In genomic region chr10:995559-995926, GRCh38 we compare ENCODE assay signal across 27 cellular contexts. TPM values are rescaled to one million over a fixed set of nuclear protein-coding genes. Genes with fewer than 3 reads are reported as not detected.
DNase-seq lines count a peak whose midpoint lies in the region; ATAC-seq and TF ChIP-seq lines count a peak whose summit lies in the region.
"Had no signal": no experiment of that assay in that cellular context is flagged by ENCODE, and none has a peak within 500 bp of the region (broad histone marks: within the 10 kb centered on the region; RNA-seq: fewer than 3 reads in every experiment).

No MANE protein-coding gene starts in this region.

- no peaks in the 10 kb centered on the region for H3K9me3 Mint-ChIP-seq in IgD-negative memory B cell
- H3K9me3 Mint-ChIP-seq in central memory CD8-positive, alpha-beta T cell, result no peaks in the 10 kb centered on the region
- H3K9me3 Mint-ChIP-seq in stimulated activated memory B cell treated with anti-CD40 and anti-IgM and Interleukin-4, amounts not matched to agents 10 μg/mL and 1 μg/mL and 100 μg/mL, for 72 hours, result no peaks in the 10 kb centered on the region
- H3K9me3 Mint-ChIP-seq: activated CD4-positive, alpha-beta T cell treated with anti-CD3 and anti-CD28 coated beads, Interleukin-2, amount 10 ng/mL, durations not matched to agents 7 days and 5 days; dendritic cell treated with granulocyte-macrophage colony-stimulating factor and Interleukin-4, amounts not matched to agents 40 ng/mL and 50 ng/mL, for 4 days had no signal

- no peak for ATAC-seq in central memory CD8-positive, alpha-beta T cell (replicated peaks; ENCODE audit: extremely low read depth, poor library complexity, severe bottlenecking)
- no peak for ATAC-seq in stimulated activated memory B cell treated with anti-CD40 and anti-IgM and Interleukin-4, amounts not matched to agents 10 μg/mL and 1 μg/mL and 100 μg/mL, for 72 hours
- ATAC-seq: esophagus mucosa; naive thymus-derived CD4-positive, alpha-beta T cell; psoas muscle had no signal

- no peak overlapping the region for H3K27ac ChIP-seq in right atrium auricular region
- H3K27ac ChIP-seq: BLaER1, left ventricle myocardium inferior, psoas muscle, SJSA1, transverse colon had no signal

- peak overlapping the region in 2 of 4 donors; percentile 41 to 74 for H3K4me3 Mint-ChIP-seq in IgD-negative memory B cell
- no peak overlapping the region for H3K4me3 Mint-ChIP-seq in central memory CD8-positive, alpha-beta T cell
- no peak overlapping the region for H3K4me3 Mint-ChIP-seq in stimulated activated memory B cell treated with anti-CD40 and anti-IgM and Interleukin-4, amounts not matched to agents 10 μg/mL and 1 μg/mL and 100 μg/mL, for 72 hours
- H3K4me3 Mint-ChIP-seq: activated CD4-positive, alpha-beta T cell treated with anti-CD3 and anti-CD28 coated beads, Interleukin-2, amount 10 ng/mL, durations not matched to agents 7 days and 5 days; dendritic cell treated with granulocyte-macrophage colony-stimulating factor and Interleukin-4, amounts not matched to agents 40 ng/mL and 50 ng/mL, for 4 days had no signal

- peak; percentile 41 for DNase-seq in cardiac septum (ENCODE audit: low spot score)
- no peak for DNase-seq in right atrium auricular region (ENCODE audit: low spot score)
- DNase-seq in central memory CD8-positive, alpha-beta T cell (ENCODE audit: low spot score in 2 of 2), result no peak
- no peak for DNase-seq in glomerular visceral epithelial cell (ENCODE audit: extremely low spot score)
- no peak for DNase-seq in OCI-M1 (lab: John Stamatoyannopoulos, UW)
- DNase-seq: activated CD4-positive, alpha-beta T cell treated with anti-CD3 and anti-CD28 coated beads, Interleukin-2, amount 10 ng/mL, durations not matched to agents 7 days and 5 days; activated naive CD4-positive, alpha-beta T cell; central memory CD4-positive, alpha-beta T cell; left ventricle myocardium inferior; midbrain; naive thymus-derived CD4-positive, alpha-beta T cell; NCI-H146; NCI-H748 treated with DMSO at 0.1 percent for 48 hours; psoas muscle; stimulated activated CD4-positive, alpha-beta T cell treated with anti-CD3 and anti-CD28 coated beads, Interleukin-4, amount 100 ng/mL, for 4 hours; T1000; transverse colon had no signal

- H3K36me3 ChIP-seq in right atrium auricular region, result peaks cover 72% of the 10 kb centered on the region

- no peaks in the 10 kb centered on the region for H3K27me3 Mint-ChIP-seq in IgD-negative memory B cell
- H3K27me3 Mint-ChIP-seq in central memory CD8-positive, alpha-beta T cell, result no peaks in the 10 kb centered on the region
- no peaks in the 10 kb centered on the region for H3K27me3 Mint-ChIP-seq in stimulated activated memory B cell treated with anti-CD40 and anti-IgM and Interleukin-4, amounts not matched to agents 10 μg/mL and 1 μg/mL and 100 μg/mL, for 72 hours
- H3K27me3 Mint-ChIP-seq: activated CD4-positive, alpha-beta T cell treated with anti-CD3 and anti-CD28 coated beads, Interleukin-2, amount 10 ng/mL, durations not matched to agents 7 days and 5 days; dendritic cell treated with granulocyte-macrophage colony-stimulating factor and Interleukin-4, amounts not matched to agents 40 ng/mL and 50 ng/mL, for 4 days; naive thymus-derived CD4-positive, alpha-beta T cell had no signal

- H3K4me3 ChIP-seq in right atrium auricular region, result no peak overlapping the region
- H3K4me3 ChIP-seq: BLaER1, left ventricle myocardium inferior, psoas muscle, SJSA1, transverse colon had no signal

- TF ChIP-seq CTCF in right atrium auricular region (IDR thresholded peaks at IDR 0.05), result no peak

- peaks cover 12% of the 10 kb centered on the region for H3K36me3 Mint-ChIP-seq in IgD-negative memory B cell
- peaks cover 72% of the 10 kb centered on the region for H3K36me3 Mint-ChIP-seq in central memory CD8-positive, alpha-beta T cell (ENCODE audit: insufficient read depth)
- peaks cover 73% of the 10 kb centered on the region for H3K36me3 Mint-ChIP-seq in stimulated activated memory B cell treated with anti-CD40 and anti-IgM and Interleukin-4, amounts not matched to agents 10 μg/mL and 1 μg/mL and 100 μg/mL, for 72 hours

- H3K4me1 Mint-ChIP-seq in IgD-negative memory B cell, result peaks cover 11 to 14% (median 14%) of the 10 kb centered on the region in 3 donors
- peaks cover 22% of the 10 kb centered on the region for H3K4me1 Mint-ChIP-seq in central memory CD8-positive, alpha-beta T cell
- peaks cover 18% of the 10 kb centered on the region for H3K4me1 Mint-ChIP-seq in stimulated activated memory B cell treated with anti-CD40 and anti-IgM and Interleukin-4, amounts not matched to agents 10 μg/mL and 1 μg/mL and 100 μg/mL, for 72 hours

- intact Hi-C loops in cardiac septum (cut with DNase I), result no loop called here

- no peaks in the 10 kb centered on the region for H3K9me3 ChIP-seq in right atrium auricular region
- H3K9me3 ChIP-seq: BLaER1, left ventricle myocardium inferior, psoas muscle, SJSA1, transverse colon had no signal

- H3K27ac Mint-ChIP-seq in IgD-negative memory B cell, result peak overlapping the region; percentile 16 to 82 (median 42)
- peak overlapping the region; percentile 46 for H3K27ac Mint-ChIP-seq in central memory CD8-positive, alpha-beta T cell (ENCODE audit: low read depth)
- H3K27ac Mint-ChIP-seq in stimulated activated memory B cell treated with anti-CD40 and anti-IgM and Interleukin-4, amounts not matched to agents 10 μg/mL and 1 μg/mL and 100 μg/mL, for 72 hours, result peak overlapping the region; percentile 38
- H3K27ac Mint-ChIP-seq: activated CD4-positive, alpha-beta T cell treated with anti-CD3 and anti-CD28 coated beads, Interleukin-2, amount 10 ng/mL, durations not matched to agents 7 days and 5 days; dendritic cell treated with granulocyte-macrophage colony-stimulating factor and Interleukin-4, amounts not matched to agents 40 ng/mL and 50 ng/mL, for 4 days had no signal

- peaks cover 0 to 4% of the 10 kb centered on the region in 2 donors for H3K4me1 ChIP-seq in right atrium auricular region
- H3K4me1 ChIP-seq: psoas muscle, SJSA1, transverse colon had no signal

- no peaks in the 10 kb centered on the region for H3K27me3 ChIP-seq in right atrium auricular region
- H3K27me3 ChIP-seq: BLaER1, SJSA1, transverse colon had no signal

RNA-seq across cellular contexts. Expression of gene GTPBP4, which starts 7.3 kb away (rescaled TPM):
- 33.1 TPM for total RNA-seq in cardiac septum
- total RNA-seq in right atrium auricular region, result 10 to 100 TPM; 14.4 to 14.6 TPM
- 20.7 TPM for polyA plus RNA-seq in IgD-negative memory B cell

RNA-seq across cellular contexts. Expression of gene IDI2, which starts 30.1 kb away (rescaled TPM):
- total RNA-seq in cardiac septum (0.51 TPM), right atrium auricular region (under 1 TPM in 1 of 2 donors, not detected in 1; 0.24 TPM)
- not detected for polyA plus RNA-seq in IgD-negative memory B cell
- total RNA-seq: activated CD4-positive, alpha-beta T cell treated with anti-CD3 and anti-CD28 coated beads, Interleukin-2, amount 10 ng/mL, durations not matched to agents 7 days and 5 days; esophagus mucosa; fibroblast of villous mesenchyme; naive thymus-derived CD4-positive, alpha-beta T cell; omental fat pad; RPMI7951; SJSA1; subcutaneous adipose tissue; transverse colon had no signal
- polyA plus RNA-seq: naive thymus-derived CD4-positive, alpha-beta T cell had no signal

RNA-seq across cellular contexts. Expression of gene IDI1, which starts 53.4 kb away (rescaled TPM):
- total RNA-seq in cardiac septum (28.9 TPM), right atrium auricular region (10 to 100 TPM; 16.7 to 24.3 TPM)
- polyA plus RNA-seq in IgD-negative memory B cell, result 54.8 TPM
